Comparison of ENCODE assay signal across 8 cellular contexts in the genomic region with DNA sequence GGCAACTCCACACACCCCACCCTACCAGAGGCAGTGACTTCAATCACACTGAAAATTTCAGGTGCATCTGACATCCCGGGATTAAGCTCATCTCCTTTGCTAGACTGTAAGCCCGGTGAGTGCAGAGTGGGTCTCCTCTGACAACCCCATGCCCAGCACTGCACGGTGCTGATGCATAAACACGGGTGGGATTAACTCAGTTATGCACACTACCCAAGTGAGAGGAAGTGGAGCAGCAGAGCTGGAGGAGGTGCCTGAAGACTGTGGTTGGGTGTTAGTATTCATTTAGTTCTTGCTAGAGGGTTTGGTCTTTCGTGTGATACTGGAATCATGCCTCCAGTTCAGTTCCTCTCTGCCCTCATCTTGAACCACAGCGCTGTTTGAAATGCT. TPM values are rescaled to one million over a fixed set of nuclear protein-coding genes. Genes with fewer than 3 reads are reported as not detected.
DNase-seq lines count a peak whose midpoint lies in the region; TF ChIP-seq lines count a peak whose summit lies in the region.

No MANE protein-coding gene starts in this region.

- TF ChIP-seq CTCF in GM06990 (IDR thresholded peaks at IDR 0.05; ENCODE audit: insufficient read depth, low read length, poor library complexity, severe bottlenecking) (no peak), Peyer's patch (IDR thresholded peaks at IDR 0.05) (no peak), BE2C (IDR thresholded peaks at IDR 0.05; ENCODE audit: low read depth, low read length) (no peak)

- peak overlapping the region; percentile 82 to 91 (median 88) for H3K27ac ChIP-seq in Peyer's patch
- peak overlapping the region; percentile 90 to 98 for H3K27ac ChIP-seq in mucosa of rectum (ENCODE audit: low read depth in 2 of 2, low read length in 2 of 2)

- H3K9me3 ChIP-seq in HAP-1 (no peaks in the 10 kb centered on the region), Peyer's patch (no peaks in the 10 kb centered on the region), mucosa of rectum (ENCODE audit: control insufficient read depth in 2 of 2, low read length in 2 of 2) (no peaks in the 10 kb centered on the region), BE2C (no peaks in the 10 kb centered on the region)

- H3K27me3 ChIP-seq in GM06990 (replicated peaks; ENCODE audit: control insufficient read depth, insufficient read depth, low read length) (no peaks in the 10 kb centered on the region), HAP-1 (ENCODE audit: low read depth) (no peaks in the 10 kb centered on the region), Peyer's patch (no peaks in the 10 kb centered on the region), mucosa of rectum (ENCODE audit: control insufficient read depth in 2 of 2, insufficient read depth in 2 of 2, low read length in 2 of 2) (no peaks in the 10 kb centered on the region), BE2C (peaks cover 30% of the 10 kb centered on the region)

- H3K4me1 ChIP-seq in HAP-1 (peaks cover 15% of the 10 kb centered on the region), Peyer's patch (peaks cover 0 to 44% (median 8%) of the 10 kb centered on the region in 4 donors), mucosa of rectum (ENCODE audit: control insufficient read depth in 2 of 2, insufficient read depth in 2 of 2, low read length in 2 of 2) (peaks cover 29 to 30% of the 10 kb centered on the region in 2 donors), BE2C (0 out of 2 replicates have a peak, but pooled peaks cover 2% of the 10 kb centered on the region)

- in situ Hi-C loops in HAP-1 (cut with MboI; ENCODE audit: low sequenced_read_pairs), result no loop called here

- peak overlapping the region; percentile 24 to 64 for H3K9ac ChIP-seq in mucosa of rectum (ENCODE audit: low read depth in 1 of 2, low read length in 2 of 2)

- DNase-seq in GM06990 (ENCODE audit: extremely low read depth, insufficient read length), result peak; percentile 69
- peak in 1 of 2 experiments; percentile 8 for DNase-seq in HAP-1 (ENCODE audit: low spot score in 2 of 2)
- DNase-seq in Peyer's patch, result peak in 2 of 3 donors; percentile 56 to 72
- DNase-seq in amniotic epithelial cell (ENCODE audit: low read depth), result peak; percentile 10
- DNase-seq in BE2C, result no peak
- DNase-seq in SHP77 treated with DMSO at 0.1 percent for 48 hours (lab: John Stamatoyannopoulos, UW), result no peak
- DNase-seq in C1 segment of cervical spinal cord (lab: John Stamatoyannopoulos, UW), result no peak

- H3K4me3 ChIP-seq in GM06990 (replicated peaks; ENCODE audit: low read depth, low read length) (peak overlapping the region; percentile 67), HAP-1 (0 out of 2 replicates have a peak overlapping the region, but pooled peaks have one; percentile 2), Peyer's patch (peak overlapping the region; percentile 20 to 51 (median 38)), mucosa of rectum (ENCODE audit: low read length in 2 of 2) (peak overlapping the region; percentile 65 to 70), BE2C (ENCODE audit: low read depth, low read length) (no peak overlapping the region)

- H3K36me3 ChIP-seq in GM06990 (ENCODE audit: control insufficient read depth, insufficient read depth, low read length), result peaks cover 7% of the 10 kb centered on the region
- no peaks in the 10 kb centered on the region for H3K36me3 ChIP-seq in HAP-1 (replicated peaks)
- peaks cover 0 to 6% (median 0%) of the 10 kb centered on the region in 3 donors for H3K36me3 ChIP-seq in Peyer's patch
- H3K36me3 ChIP-seq in mucosa of rectum (ENCODE audit: control insufficient read depth in 2 of 2, insufficient read depth in 2 of 2, low read length in 2 of 2), result no peaks in the 10 kb centered on the region
- no peaks in the 10 kb centered on the region for H3K36me3 ChIP-seq in BE2C

- TF ChIP-seq POLR2A in Peyer's patch (IDR thresholded peaks at IDR 0.05), result no peak

RNA-seq across cellular contexts. Expression of gene ARSA, which starts 6.5 kb away (rescaled TPM):
- 100 to 1,000 TPM in 3 of 4 donors, 10 to 100 TPM in 1; 84.2 to 130 (median 124) TPM for total RNA-seq in Peyer's patch
- polyA plus RNA-seq in BE2C (2012; ENCODE audit: insufficient read depth, insufficient read length, low read depth), result 16.3 TPM

RNA-seq across cellular contexts. Expression of gene MAPK8IP2, which starts 20.9 kb away (rescaled TPM):
- total RNA-seq in Peyer's patch, result 1 to 10 TPM in 1 of 4 donors, under 1 TPM in 2, not detected in 1; 0.66 to 1.2 (median 0.83) TPM
- polyA plus RNA-seq in BE2C (2012; ENCODE audit: insufficient read depth, insufficient read length, low read depth), result 108 TPM

RNA-seq across cellular contexts. Expression of gene CHKB, which starts 38.8 kb away (rescaled TPM):
- total RNA-seq in Peyer's patch, result 100 to 1,000 TPM; 111 to 278 (median 156) TPM
- 107 TPM for polyA plus RNA-seq in BE2C (2012; ENCODE audit: insufficient read depth, insufficient read length, low read depth)

RNA-seq across cellular contexts. Expression of gene CPT1B, which starts 43.3 kb away (rescaled TPM):
- total RNA-seq in Peyer's patch, result 100 to 1,000 TPM in 1 of 4 donors, 10 to 100 TPM in 3; 51.2 to 133 (median 56.5) TPM
- 37.0 TPM for polyA plus RNA-seq in BE2C (2012; ENCODE audit: insufficient read depth, insufficient read length, low read depth)

RNA-seq across cellular contexts. Expression of gene SHANK3, which starts 51.1 kb away (rescaled TPM):
- total RNA-seq in Peyer's patch, result 10 to 100 TPM in 2 of 4 donors, 1 to 10 TPM in 2; 2.8 to 36.3 (median 10.8) TPM
- polyA plus RNA-seq in BE2C (2012; ENCODE audit: insufficient read depth, insufficient read length, low read depth), result 3.3 TPM

Comparison
In these comparisons a context has a peak if more than half of its experiments do, and no peak if none do; other contexts are left out.
1. DNase-seq: peak in GM06990 (single experiment), Peyer's patch (2 of 3) and amniotic epithelial cell (single experiment); none in BE2C (single experiment), SHP77 treated with DMSO at 0.1 percent for 48 hours (single experiment) and C1 segment of cervical spinal cord (0 of 14).